In the genomic region with DNA sequence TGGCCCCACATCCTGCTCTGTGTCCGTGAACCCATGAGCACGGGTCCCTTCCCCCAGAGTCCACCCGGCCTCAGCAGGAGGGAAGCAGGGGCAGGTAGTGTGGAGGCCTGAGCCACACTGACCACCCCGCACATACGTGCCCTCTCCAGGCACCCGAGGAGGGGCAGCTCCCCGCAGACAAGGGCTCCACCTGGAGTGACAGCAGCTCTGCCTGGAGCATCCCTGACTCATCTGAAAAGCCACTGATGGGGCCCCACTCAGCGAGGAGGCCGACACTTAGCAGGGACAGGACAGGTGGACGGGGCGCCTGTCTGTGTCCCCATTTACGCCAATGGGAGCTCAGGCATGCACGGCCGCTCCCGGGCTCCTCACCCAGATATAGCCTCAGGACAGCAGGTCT, we compare ENCODE assay signal across 19 cellular contexts.
"Had no signal": no experiment of that assay in that cellular context is flagged by ENCODE, and none has a peak within 500 bp of the region (broad histone marks: within the 10 kb centered on the region; RNA-seq: fewer than 3 reads in every experiment).

No MANE protein-coding gene starts in this region.

- DNase-seq: effector memory CD8-positive, alpha-beta T cell; esophagus squamous epithelium; foreskin fibroblast; glutamatergic neuron; immature natural killer cell; kidney; left cardiac atrium; naive thymus-derived CD4-positive, alpha-beta T cell; nephron progenitor cell; posterior cingulate gyrus; stimulated activated CD4-positive, alpha-beta T cell treated with anti-CD3 and anti-CD28 coated beads, Interleukin-2, amount 100 ng/mL, for 24 hours; stimulated activated CD4-positive, alpha-beta T cell treated with anti-CD3 and anti-CD28 coated beads, Interleukin-4, amount 100 ng/mL, for 4 hours; stimulated activated naive CD4-positive, alpha-beta T cell; tibial artery; uterus had no signal

- H3K27me3 ChIP-seq: upper lobe of left lung, uterus had no signal

- ATAC-seq: effector memory CD8-positive, alpha-beta T cell; gastroesophageal sphincter; left cardiac atrium; naive thymus-derived CD4-positive, alpha-beta T cell; sciatic nerve had no signal

- H3K4me1 ChIP-seq: esophagus squamous epithelium, gastroesophageal sphincter, tibial artery, upper lobe of left lung, uterus had no signal

- H3K36me3 ChIP-seq: esophagus squamous epithelium, gastroesophageal sphincter, neutrophil, tibial artery, upper lobe of left lung, uterus had no signal

- H3K9me3 ChIP-seq: esophagus squamous epithelium, gastroesophageal sphincter, neutrophil, tibial artery, upper lobe of left lung, uterus had no signal

- H3K4me3 ChIP-seq: esophagus squamous epithelium, gastroesophageal sphincter, tibial artery, upper lobe of left lung, uterus had no signal

- H3K27ac ChIP-seq: esophagus squamous epithelium, gastroesophageal sphincter, neutrophil, tibial artery, upper lobe of left lung, uterus had no signal
